ENCODE assay signal across 13 cellular contexts in genomic region chr1:201396859-201397464, GRCh38. TPM values are rescaled to one million over a fixed set of nuclear protein-coding genes. Genes with fewer than 3 reads are reported as not detected.
DNase-seq lines count a peak whose midpoint lies in the region; ATAC-seq and TF ChIP-seq lines count a peak whose summit lies in the region.
"Had no signal": no experiment of that assay in that cellular context is flagged by ENCODE, and none has a peak within 500 bp of the region (broad histone marks: within the 10 kb centered on the region; RNA-seq: fewer than 3 reads in every experiment).

No MANE protein-coding gene starts in this region.

- no peaks in the 10 kb centered on the region for H3K4me1 Mint-ChIP-seq in activated T-helper 17 cell treated with anti-CD3 and anti-CD28 coated beads, Interleukin-2, amount 50 U/mL, for 72 hours

- H3K36me3 ChIP-seq in body of pancreas (replicated peaks in 1 of 2; ENCODE audit: insufficient read depth in 1 of 2, low read depth in 2 of 2) (no peaks in the 10 kb centered on the region), lung (ENCODE audit: control insufficient read depth in 2 of 2, insufficient read depth in 2 of 2, low read length in 2 of 2) (no peaks in the 10 kb centered on the region)

- H3K9me3 ChIP-seq in body of pancreas (no peaks in the 10 kb centered on the region), lung (ENCODE audit: control insufficient read depth in 2 of 2, insufficient read depth in 1 of 2, low read length in 1 of 2) (no peaks in the 10 kb centered on the region)

- H3K36me3 Mint-ChIP-seq in activated T-helper 17 cell treated with anti-CD3 and anti-CD28 coated beads, Interleukin-2, amount 50 U/mL, for 72 hours (ENCODE audit: low read depth): no peaks in the 10 kb centered on the region

- 7 to 31% methylated on average over 3 to 10 of the region's 10 CpGs for WGBS in body of pancreas, 2 donors
- WGBS in lung, 2 donors: 77 to 78% methylated on average over 10 of the region's 10 CpGs

- TF ChIP-seq POLR2A in body of pancreas (IDR thresholded peaks at IDR 0.05): peak; percentile 66 to 84 (median 82)

- no peaks in the 10 kb centered on the region for H3K9me3 Mint-ChIP-seq in activated T-helper 17 cell treated with anti-CD3 and anti-CD28 coated beads, Interleukin-2, amount 50 U/mL, for 72 hours

- H3K27me3 Mint-ChIP-seq in activated T-helper 17 cell treated with anti-CD3 and anti-CD28 coated beads, Interleukin-2, amount 50 U/mL, for 72 hours: peaks cover 52% of the 10 kb centered on the region

- DNase-seq in NCI-H2081 (lab: John Stamatoyannopoulos, UW) (peak; percentile 26 to 37), NCI-H2081 treated with DMSO at 0.1 percent for 48 hours (lab: John Stamatoyannopoulos, UW) (no peak), body of pancreas (peak; percentile 86 to 94 (median 92)), lung (ENCODE audit: low spot score) (peak; percentile 69), ureter (ENCODE audit: low spot score) (peak; percentile 84), C1 segment of cervical spinal cord (lab: John Stamatoyannopoulos, UW) (no peak), NCI-H524 (lab: John Stamatoyannopoulos, UW) (no peak)
- DNase-seq: GF-D8, GOT3, NCI-H1092 treated with DMSO at 0.1 percent for 48 hours had no signal

- H3K4me3 Mint-ChIP-seq in activated T-helper 17 cell treated with anti-CD3 and anti-CD28 coated beads, Interleukin-2, amount 50 U/mL, for 72 hours: no peak overlapping the region

- H3K27me3 ChIP-seq in body of pancreas: no peaks in the 10 kb centered on the region
- H3K27me3 ChIP-seq in lung (ENCODE audit: control insufficient read depth, insufficient read depth): no peaks in the 10 kb centered on the region

- H3K4me1 ChIP-seq in body of pancreas (peaks cover 83% of the 10 kb centered on the region), lung (ENCODE audit: control insufficient read depth in 2 of 2, insufficient read depth in 2 of 2, low read length in 2 of 2) (peaks cover 0 to 10% of the 10 kb centered on the region in 2 donors)

- no peak overlapping the region for H3K4me3 ChIP-seq in body of pancreas
- H3K4me3 ChIP-seq in lung: no peak overlapping the region

- peak; percentile 78 for ATAC-seq in body of pancreas
- ATAC-seq in lung (ENCODE audit: insufficient read depth, low FRiP score): peak; percentile 58
- ATAC-seq in activated T-helper 17 cell treated with anti-CD3 and anti-CD28 coated beads, Interleukin-2, amount 50 U/mL, for 72 hours (replicated peaks): no peak

- TF ChIP-seq CTCF in body of pancreas (IDR thresholded peaks at IDR 0.05) (no peak), lung (IDR thresholded peaks at IDR 0.05; ENCODE audit: control extremely low read depth, extremely low read depth) (no peak)

- intact Hi-C loops in body of pancreas (cut with DNase I): no loop called here

- H3K27ac Mint-ChIP-seq in activated T-helper 17 cell treated with anti-CD3 and anti-CD28 coated beads, Interleukin-2, amount 50 U/mL, for 72 hours: no peak overlapping the region

- H3K27ac ChIP-seq in body of pancreas (peak overlapping the region; percentile 93 to 98 (median 96)), lung (ENCODE audit: low read depth in 1 of 2, low read length in 1 of 2) (peak overlapping the region in 1 of 2 donors; percentile 12)

RNA-seq across cellular contexts. Expression of gene LAD1, which starts 2.2 kb away (rescaled TPM):
- total RNA-seq in body of pancreas: 10 to 100 TPM; 46.1 to 54.7 TPM
- 10 to 100 TPM; 17.8 to 37.8 TPM for total RNA-seq in lung
- polyA plus RNA-seq in lung: 10 to 100 TPM; 39.6 to 63.8 TPM
- total RNA-seq in ureter: 186 TPM
- total RNA-seq in activated T-helper 17 cell treated with anti-CD3 and anti-CD28 coated beads, Interleukin-2, amount 50 U/mL, for 72 hours: not detected
- total RNA-seq: fibroblast of lung had no signal
- polyA plus RNA-seq: fibroblast of lung had no signal

RNA-seq across cellular contexts. Expression of gene TNNT2, which starts 19.5 kb away (rescaled TPM):
- total RNA-seq in body of pancreas: 1 to 10 TPM in 1 of 2 donors, not detected in 1; 1.8 TPM
- total RNA-seq in lung: 1 to 10 TPM; 2.0 to 6.8 TPM
- 10 to 100 TPM in 1 of 2 donors, 1 to 10 TPM in 1; 4.0 to 10.4 TPM for polyA plus RNA-seq in lung
- total RNA-seq in ureter: 1.4 TPM
- total RNA-seq in activated T-helper 17 cell treated with anti-CD3 and anti-CD28 coated beads, Interleukin-2, amount 50 U/mL, for 72 hours: not detected
- total RNA-seq: fibroblast of lung had no signal

RNA-seq across cellular contexts. Expression of gene TNNI1, which starts 24.6 kb away (rescaled TPM):
- total RNA-seq in body of pancreas: not detected
- under 1 TPM; 0.06 to 0.88 TPM for total RNA-seq in lung
- polyA plus RNA-seq in lung: under 1 TPM; 0.11 to 0.63 TPM
- total RNA-seq in ureter: 0.23 TPM
- not detected for total RNA-seq in activated T-helper 17 cell treated with anti-CD3 and anti-CD28 coated beads, Interleukin-2, amount 50 U/mL, for 72 hours
- total RNA-seq: fibroblast of lung, lower leg skin had no signal

Comparison
In these comparisons a context has a peak if more than half of its experiments do, and no peak if none do; other contexts are left out.
1. DNase-seq: peak in NCI-H2081 (2 of 2), body of pancreas (4 of 4), lung (single experiment) and ureter (single experiment); none in NCI-H2081 treated with DMSO at 0.1 percent for 48 hours (single experiment), C1 segment of cervical spinal cord (0 of 14) and NCI-H524 (0 of 2).
2. RNA of gene LAD1, which starts 2.2 kb away (total RNA-seq): 186 TPM in ureter (single experiment), 46.1 to 54.7 TPM in body of pancreas and 17.8 to 37.8 TPM in lung; not detected in activated T-helper 17 cell treated with anti-CD3 and anti-CD28 coated beads, Interleukin-2, amount 50 U/mL, for 72 hours; every median in the first group is over 10 times any median in the second.